In the genomic region with DNA sequence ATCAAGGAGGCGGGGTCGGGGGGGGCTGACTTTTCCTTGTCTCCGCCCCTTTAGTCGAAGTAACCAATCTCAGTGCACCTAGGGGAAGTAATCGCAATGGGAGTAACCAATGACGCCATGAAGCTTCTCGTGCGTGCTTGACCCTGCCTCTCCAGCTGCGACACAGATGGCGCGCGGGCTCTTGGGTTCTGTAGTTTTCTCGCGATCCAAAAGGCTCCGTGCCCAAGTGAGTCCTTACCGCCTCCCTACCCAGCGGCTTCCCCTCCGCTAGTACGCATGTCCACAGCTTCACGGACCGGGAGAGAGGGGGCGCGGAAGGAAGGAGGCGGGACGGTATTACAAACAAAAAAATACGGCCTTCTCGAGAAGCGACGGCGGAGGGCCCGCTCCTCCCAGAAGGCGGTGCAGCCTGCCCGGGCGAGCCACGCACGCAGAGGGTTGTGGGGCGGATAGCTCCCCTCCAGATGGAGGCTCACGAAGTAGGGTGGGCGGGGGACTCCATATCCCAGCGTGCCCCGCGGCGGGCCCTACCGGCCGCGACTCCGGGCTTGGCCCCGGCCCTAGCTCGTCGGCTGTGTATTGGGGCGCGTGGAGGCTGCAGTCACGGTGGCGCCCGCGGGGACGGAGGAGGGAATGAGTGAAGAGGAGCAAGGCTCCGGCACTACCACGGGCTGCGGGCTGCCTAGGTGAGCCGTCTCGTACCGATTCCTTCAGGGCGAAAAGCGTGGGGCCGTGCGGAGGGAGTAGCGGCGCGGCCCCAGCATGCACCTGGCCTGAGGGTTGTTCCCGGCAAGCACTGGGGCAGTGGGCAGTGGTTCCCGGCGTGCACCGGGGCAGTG, we compare ENCODE assay signal across 8 cellular contexts. TPM values are rescaled to one million over a fixed set of nuclear protein-coding genes. Genes with fewer than 3 reads are reported as not detected.
DNase-seq lines count a peak whose midpoint lies in the region; ATAC-seq, FAIRE-seq and TF ChIP-seq lines count a peak whose summit lies in the region.

A gene with protein sequence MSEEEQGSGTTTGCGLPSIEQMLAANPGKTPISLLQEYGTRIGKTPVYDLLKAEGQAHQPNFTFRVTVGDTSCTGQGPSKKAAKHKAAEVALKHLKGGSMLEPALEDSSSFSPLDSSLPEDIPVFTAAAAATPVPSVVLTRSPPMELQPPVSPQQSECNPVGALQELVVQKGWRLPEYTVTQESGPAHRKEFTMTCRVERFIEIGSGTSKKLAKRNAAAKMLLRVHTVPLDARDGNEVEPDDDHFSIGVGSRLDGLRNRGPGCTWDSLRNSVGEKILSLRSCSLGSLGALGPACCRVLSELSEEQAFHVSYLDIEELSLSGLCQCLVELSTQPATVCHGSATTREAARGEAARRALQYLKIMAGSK (plus strand): TSS at position 508 of the 839 bp plus-strand sequence. CDS start 126 bp downstream, at position 634.

- peak within 1 kb of the TSS; percentile 81 for H2AFZ ChIP-seq in trophoblast cell (ENCODE audit: insufficient read depth, low read length, poor library complexity)

- H2BK120ac ChIP-seq in trophoblast cell (ENCODE audit: insufficient read depth, low read length, poor library complexity): peak within 1 kb of the TSS; percentile 65

- H3K4me1 Mint-ChIP-seq in T-cell: peaks cover 40 to 53% (median 41%) of the 10 kb centered on the region in 3 donors

- no peaks in the 10 kb centered on the region for H3K27me3 Mint-ChIP-seq in T-cell

- ATAC-seq in HG02840 (IDR thresholded peaks at IDR 0.05; ENCODE audit: low FRiP score, unreplicated experiment) (peak; percentile 81), T-cell (replicated peaks in 1 of 4) (peak; percentile 80 to 82 (median 81))

- WGBS in adipose tissue, 3 donors: 0 to 1% (median 0%) methylated on average over 66 to 74 of the region's 74 CpGs
- WGBS in trophoblast cell (ENCODE audit: extremely low coverage, insufficient coverage, insufficient read length): no CpG with 5 or more reads among the region's 74 CpGs
- 1% methylated on average over 72 of the region's 74 CpGs; no CpG with 5 or more reads in 1 of the 2 donors for WGBS in transverse colon (ENCODE audit: low coverage in 1 of 2), 2 donors

- H3K9me3 Mint-ChIP-seq in T-cell: no peaks in the 10 kb centered on the region

- intact Hi-C loops in cardiac septum (cut with DNase I): loop anchor here (1.0 kb wide), 1 partner anchor 49 kb away; a partner anchor contains a TSS
- intact Hi-C loops in transverse colon (cut with DNase I; ENCODE audit: low total_unique reads): loop anchor here (2.0 to 10.0 kb wide), 2 partner anchors 50 to 156 kb away; no protein-coding TSS in a partner anchor

- H3K4ac ChIP-seq in trophoblast cell (ENCODE audit: low read depth, low read length): peak within 1 kb of the TSS; percentile 81

- DNase-seq in GM12891 (ENCODE audit: insufficient read length, low spot score): peak; percentile 90
- DNase-seq in NCI-H1436 treated with DMSO at 0.1 percent for 48 hours (lab: John Stamatoyannopoulos, UW): peak; percentile 98
- DNase-seq in T-cell: peak; percentile 92 to 100 (median 97)
- DNase-seq in cardiac septum (ENCODE audit: low spot score): peak; percentile 99
- peak; percentile 99 for DNase-seq in trophoblast cell
- peak; percentile 99 for DNase-seq in transverse colon

- CTCF ChIA-PET in T-cell (lab: Charles Lee): interaction anchor here in 1 of 2 donors (0.6 to 2.0 kb wide), 20 partner anchors 9 to 495 kb away, joined by 3 to 17 read pairs (median 4); a partner anchor contains a TSS

- H3K18ac ChIP-seq in trophoblast cell (ENCODE audit: low read length): peak within 1 kb of the TSS; percentile 81

- H3K4me3 Mint-ChIP-seq in T-cell: peak within 1 kb of the TSS; percentile 85 to 97 (median 94)

- FAIRE-seq in GM12891 (lab: Jason Lieb, UNC): peak; percentile 97

- H4K91ac ChIP-seq in trophoblast cell (ENCODE audit: low read depth, low read length): peak within 1 kb of the TSS; percentile 90

- TF ChIP-seq EP300 in transverse colon (IDR thresholded peaks at IDR 0.05; ENCODE audit: low read depth): no peak

- H3K27ac Mint-ChIP-seq in T-cell: peak within 1 kb of the TSS; percentile 99

- in situ Hi-C loops in transverse colon (cut with MboI; ENCODE audit: low pct_ligation_motif_present in 1 of 4, low pct_unique_long_range_greater_than_20kb in 1 of 4, low sequenced_read_pairs in 3 of 4): loop anchor here in 1 of 4 donors (10.0 kb wide), 1 partner anchor 156 kb away; no protein-coding TSS in a partner anchor

- peaks cover 8% of the 10 kb centered on the region for H3K79me2 ChIP-seq in trophoblast cell (ENCODE audit: control insufficient read depth, insufficient read depth, low read length, poor library complexity)

- H3K4me2 ChIP-seq in trophoblast cell (ENCODE audit: low read length): peak within 1 kb of the TSS; percentile 98

- no peak within 1 kb of the TSS for H3K23ac ChIP-seq in trophoblast cell (ENCODE audit: low read length)

- H3K36me3 ChIP-seq in trophoblast cell (ENCODE audit: control insufficient read depth in 1 of 2, insufficient read depth in 2 of 2, low read length in 2 of 2) (peaks cover 22 to 31% of the 10 kb centered on the region in 2 experiments), transverse colon (no peaks in the 10 kb centered on the region)

- peak within 1 kb of the TSS; percentile 99 for H4K8ac ChIP-seq in trophoblast cell (ENCODE audit: low read depth, low read length)

- POLR2A ChIA-PET in T-cell (lab: Charles Lee): interaction anchor here (0.6 to 1.8 kb wide), 10 partner anchors 9 to 779 kb away, joined by 3 to 8 read pairs (median 4); a partner anchor contains a TSS

- peaks cover 16 to 25% of the 10 kb centered on the region in 2 experiments for H3K4me1 ChIP-seq in trophoblast cell (ENCODE audit: control insufficient read depth in 1 of 2, insufficient read depth in 2 of 2, low read length in 2 of 2)
- H3K4me1 ChIP-seq in transverse colon: peaks cover 13 to 45% (median 31%) of the 10 kb centered on the region in 4 donors

- peak within 1 kb of the TSS; percentile 98 for H3K9ac ChIP-seq in trophoblast cell (ENCODE audit: low read length)

- H4K12ac ChIP-seq in trophoblast cell (ENCODE audit: low read depth, low read length): peak within 1 kb of the TSS; percentile 98

- H3K27me3 ChIP-seq in trophoblast cell (ENCODE audit: insufficient read depth, low read length) (no peaks in the 10 kb centered on the region), transverse colon (no peaks in the 10 kb centered on the region)

- peak in 1 of 5 experiments; percentile 33 for TF ChIP-seq CTCF in transverse colon (IDR thresholded peaks at IDR 0.05)

- TF ChIP-seq POLR2A in GM12891 (IDR thresholded peaks at IDR 0.05; ENCODE audit: low read depth, low read length) (peak; percentile 81), transverse colon (IDR thresholded peaks at IDR 0.05) (peak; percentile 63)

- H2BK12ac ChIP-seq in trophoblast cell (ENCODE audit: low read length): no peak within 1 kb of the TSS

- H3K4me3 ChIP-seq in trophoblast cell (ENCODE audit: low read depth, low read length) (peak within 1 kb of the TSS; percentile 90), transverse colon (peak within 1 kb of the TSS; percentile 53 to 78 (median 64))

- peaks cover 5% of the 10 kb centered on the region for H3K9me3 ChIP-seq in trophoblast cell (ENCODE audit: insufficient read depth, low read depth, low read length)
- H3K9me3 ChIP-seq in transverse colon: no peaks in the 10 kb centered on the region

- peak within 1 kb of the TSS; percentile 95 for H3K14ac ChIP-seq in trophoblast cell (ENCODE audit: low read length)

- peak within 1 kb of the TSS; percentile 77 for H2BK5ac ChIP-seq in trophoblast cell (ENCODE audit: low read depth, low read length, poor library complexity)

- H2AK5ac ChIP-seq in trophoblast cell (ENCODE audit: low read length): peak within 1 kb of the TSS; percentile 90

- H3K36me3 Mint-ChIP-seq in T-cell: peaks cover 14% of the 10 kb centered on the region

- H3K79me1 ChIP-seq in trophoblast cell (ENCODE audit: low read length): peaks cover 19% of the 10 kb centered on the region

- H3K27ac ChIP-seq in adipose tissue (ENCODE audit: low read depth, low read length) (peak within 1 kb of the TSS; percentile 90), trophoblast cell (ENCODE audit: low read depth, low read length) (peak within 1 kb of the TSS; percentile 97), transverse colon (peak within 1 kb of the TSS; percentile 90 to 99 (median 98))

TF ChIP-seq in GM12891, 5 proteins besides CTCF, POLR2A, EP300 and RAD21:
- TF ChIP-seq POLR2AphosphoS5 (IDR thresholded peaks at IDR 0.05; ENCODE audit: low read depth, low read length): peak; percentile 91
- no peak for TF ChIP-seq PAX5 (IDR thresholded peaks at IDR 0.05; ENCODE audit: insufficient read depth, low read length, severe bottlenecking)
- TF ChIP-seq POU2F2 (IDR thresholded peaks at IDR 0.05; ENCODE audit: low read depth, low read length): no peak
- TF ChIP-seq SPI1 (IDR thresholded peaks at IDR 0.05; ENCODE audit: low read depth, low read length): no peak
- peak; percentile 51; the same call in 1 of the 2 replicates for TF ChIP-seq TAF1 (IDR thresholded peaks at IDR 0.05; ENCODE audit: low read depth, low read length)

RNA-seq across cellular contexts. Expression of the gene that starts here (rescaled TPM):
- polyA plus RNA-seq in GM12891 (2012; ENCODE audit: low read depth, missing spikeins): 28.3 TPM
- 10 to 100 TPM; 31.4 to 44.7 (median 39.1) TPM for total RNA-seq in T-cell
- polyA plus RNA-seq in adipose tissue: 10 to 100 TPM; 19.0 to 28.0 (median 19.7) TPM
- 11.6 TPM for total RNA-seq in cardiac septum
- polyA plus RNA-seq in trophoblast cell (2013): 27.8 and 29.3 TPM in 2 replicates
- 10 to 100 TPM; 22.4 to 37.0 (median 34.1) TPM for total RNA-seq in transverse colon

Comparison
In these comparisons a context has a peak if more than half of its experiments do, and no peak if none do; other contexts are left out.
1. Peak in every context shown above with its lines: DNase-seq, ATAC-seq, H3K4me3 ChIP-seq and H3K27ac ChIP-seq.